In genomic region chr6:3751730-3752537, GRCh38 we compare ENCODE assay signal across 1 cellular context.
TF ChIP-seq lines count a peak whose summit lies in the region.

No MANE protein-coding gene starts in this region.

TF ChIP-seq in HepG2, 621 proteins besides CTCF, POLR2A, EP300 and RAD21 (continued from another document and continues in another):
- no peak; the same call in 1 of the 2 replicates for TF ChIP-seq PRDM10 (CRISPR knock-in tag; IDR thresholded peaks at IDR 0.05; ENCODE audit: low read depth)
- TF ChIP-seq TFDP1 (CRISPR knock-in tag; IDR thresholded peaks at IDR 0.05; ENCODE audit: borderline replicate concordance) = peak; percentile 71; the same call in 1 of the 2 replicates
- TF ChIP-seq HMG20B (CRISPR knock-in tag; conservative IDR thresholded peaks at IDR 0.05) = no peak
- peak; percentile 68 for TF ChIP-seq ELF3 (CRISPR knock-in tag; IDR thresholded peaks at IDR 0.05)
- TF ChIP-seq MAZ (IDR thresholded peaks at IDR 0.05; ENCODE audit: borderline replicate concordance, low read depth, low read length) = peak; percentile 17; the same call in 1 of the 2 replicates
- peak; percentile 89 for TF ChIP-seq MAZ (CRISPR knock-in tag; IDR thresholded peaks at IDR 0.05; ENCODE audit: low read depth)
- 0 out of 2 replicates have a peak, but pooled peaks have one; percentile 8 for TF ChIP-seq POLR2AphosphoS5 (IDR thresholded peaks at IDR 0.05; ENCODE audit: low read depth, low read length)
- TF ChIP-seq TIGD3 (CRISPR knock-in tag; IDR thresholded peaks at IDR 0.05; ENCODE audit: borderline replicate concordance) = no peak
- TF ChIP-seq KAT8 (CRISPR knock-in tag; IDR thresholded peaks at IDR 0.05) = 0 out of 2 replicates have a peak, but pooled peaks have one; percentile 20
- TF ChIP-seq SETDB1 (CRISPR knock-in tag; IDR thresholded peaks at IDR 0.05; ENCODE audit: borderline replicate concordance) = no peak
- TF ChIP-seq ELK4 (CRISPR knock-in tag; IDR thresholded peaks at IDR 0.05; ENCODE audit: borderline replicate concordance) = no peak
- TF ChIP-seq AGO1 (IDR thresholded peaks at IDR 0.05; ENCODE audit: low read depth, low read length, poor library complexity, severe bottlenecking) = peak; percentile 73
- peak; percentile 15 for TF ChIP-seq IKZF4 (CRISPR knock-in tag; IDR thresholded peaks at IDR 0.05; ENCODE audit: borderline replicate concordance, low read depth, not compliant biosample characterization)
- TF ChIP-seq ZNF362 (CRISPR knock-in tag; IDR thresholded peaks at IDR 0.05; ENCODE audit: borderline replicate concordance) = peak; percentile 99
- no peak for TF ChIP-seq ZNF850 (CRISPR knock-in tag; conservative IDR thresholded peaks at IDR 0.05)
- no peak for TF ChIP-seq ZNF609 (CRISPR knock-in tag; IDR thresholded peaks at IDR 0.05; ENCODE audit: borderline replicate concordance)
- peak in 1 of 2 experiments; percentile 79; a peak in 2 of 4 replicates for TF ChIP-seq KLF16 (CRISPR knock-in tag; IDR thresholded peaks at IDR 0.05)
- TF ChIP-seq HNF1B (CRISPR knock-in tag; IDR thresholded peaks at IDR 0.05) = no peak; the same call in 1 of the 2 replicates
- TF ChIP-seq RARA (CRISPR knock-in tag; IDR thresholded peaks at IDR 0.05) = no peak
- no peak for TF ChIP-seq ZXDC (CRISPR knock-in tag; IDR thresholded peaks at IDR 0.05)
- TF ChIP-seq ZNF674 (CRISPR knock-in tag; IDR thresholded peaks at IDR 0.05; ENCODE audit: low read depth) = peak; percentile 64; the same call in 1 of the 2 replicates
- TF ChIP-seq ZFP82 (CRISPR knock-in tag; IDR thresholded peaks at IDR 0.05; ENCODE audit: borderline replicate concordance) = 0 out of 2 replicates have a peak, but pooled peaks have one; percentile 50
- no peak for TF ChIP-seq ZNF597 (CRISPR knock-in tag; IDR thresholded peaks at IDR 0.05)
- TF ChIP-seq MIER3 (CRISPR knock-in tag; IDR thresholded peaks at IDR 0.05; ENCODE audit: borderline replicate concordance) = 0 out of 2 replicates have a peak, but pooled peaks have one; percentile 32
- no peak for TF ChIP-seq DPF2 (CRISPR knock-in tag; IDR thresholded peaks at IDR 0.05; ENCODE audit: borderline replicate concordance, low read depth)
- TF ChIP-seq ZNF574 (CRISPR knock-in tag; IDR thresholded peaks at IDR 0.05) = peak; percentile 71
